In the genomic region with DNA sequence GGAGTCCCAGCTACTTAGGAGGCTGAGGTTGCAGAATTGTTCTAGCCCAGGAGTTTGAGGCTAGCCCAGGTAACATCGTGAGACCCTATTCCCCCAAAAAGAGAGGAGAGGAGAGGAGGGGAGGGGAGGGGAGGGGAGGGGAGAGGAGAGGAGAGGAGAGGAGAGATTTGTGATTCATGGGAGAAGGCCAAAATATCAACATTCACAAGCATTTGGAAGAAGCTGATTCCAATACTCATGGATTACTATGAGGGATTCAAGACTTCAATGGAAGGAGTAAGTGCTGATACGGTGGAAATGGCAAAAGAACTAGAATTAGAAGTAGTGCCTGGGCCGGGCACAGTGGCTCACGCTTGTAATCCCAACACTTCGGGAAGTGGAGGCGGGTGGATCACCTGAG, we compare ENCODE assay signal across 8 cellular contexts.
"Had no signal": no experiment of that assay in that cellular context is flagged by ENCODE, and none has a peak within 500 bp of the region (broad histone marks: within the 10 kb centered on the region; RNA-seq: fewer than 3 reads in every experiment).

No MANE protein-coding gene starts in this region.

- DNase-seq: H9, HCEC 1CT, KG1 had no signal

- H3K4me2 ChIP-seq: GM23338 had no signal

- H3K27me3 Mint-ChIP-seq: IgD-negative memory B cell had no signal

- H3K27ac Mint-ChIP-seq: GM23338 had no signal

- ATAC-seq: GM23338 had no signal

- H3K4me3 Mint-ChIP-seq: GM23338, H9, IgD-negative memory B cell had no signal

- H3K4me3 ChIP-seq: GM23338 had no signal

- H3K9me3 Mint-ChIP-seq: GM23338, H9, IgD-negative memory B cell had no signal

- H3K36me3 Mint-ChIP-seq: IgD-negative memory B cell had no signal

- FAIRE-seq: H1, H54, HTR-8/SVneo had no signal

- H2AFZ ChIP-seq: GM23338 had no signal
